17 cellular contexts compared by ENCODE assay signal in genomic region chr6:14274552-14275492, GRCh38.
DNase-seq lines count a peak whose midpoint lies in the region; ATAC-seq and TF ChIP-seq lines count a peak whose summit lies in the region.
"Had no signal": no experiment of that assay in that cellular context is flagged by ENCODE, and none has a peak within 500 bp of the region (broad histone marks: within the 10 kb centered on the region; RNA-seq: fewer than 3 reads in every experiment).

No MANE protein-coding gene starts in this region.

- H3K36me3 Mint-ChIP-seq in activated T-cell treated with anti-CD3 and anti-CD28 coated beads, Interleukin-2, amount 50 U/mL, for 72 hours (ENCODE audit: insufficient read depth in 2 of 2) = peaks cover 0 to 9% of the 10 kb centered on the region in 2 donors
- peaks cover 13% of the 10 kb centered on the region for H3K36me3 Mint-ChIP-seq in activated T-helper 2 cell treated with anti-CD3 and anti-CD28 coated beads, Interferon-gamma antibody, Interleukin-2, Interleukin-4, amounts not matched to agents 10 μg/mL and 5 μg/mL and 100 μg/mL, durations not matched to agents 14 hours and 24 hours and 36 hours (ENCODE audit: low read depth)
- H3K36me3 Mint-ChIP-seq: natural killer cell treated with Interleukin-12 subunit alpha and Interleukin-12 subunit beta and Interleukin-15 and Interleukin-18, amount 100 ng/mL, for 72 hours had no signal

- H3K27ac Mint-ChIP-seq in activated T-cell treated with anti-CD3 and anti-CD28 coated beads, Interleukin-2, amount 50 U/mL, for 72 hours = no peak overlapping the region
- H3K27ac Mint-ChIP-seq in activated T-helper 2 cell treated with anti-CD3 and anti-CD28 coated beads, Interferon-gamma antibody, Interleukin-2, Interleukin-4, amounts not matched to agents 10 μg/mL and 5 μg/mL and 100 μg/mL, durations not matched to agents 14 hours and 24 hours and 36 hours = peak overlapping the region; percentile 25

- H3K9ac ChIP-seq in MM.1S (ENCODE audit: low read length) = no peak overlapping the region
- H3K9ac ChIP-seq: GM23248 had no signal

- no peaks in the 10 kb centered on the region for H3K9me3 ChIP-seq in lower lobe of right lung
- no peaks in the 10 kb centered on the region for H3K9me3 ChIP-seq in upper lobe of right lung
- no peaks in the 10 kb centered on the region for H3K9me3 ChIP-seq in MM.1S (replicated peaks; ENCODE audit: insufficient read depth, low read length)
- H3K9me3 ChIP-seq: thyroid gland had no signal

- H3K36me3 ChIP-seq in lower lobe of right lung = no peaks in the 10 kb centered on the region
- H3K36me3 ChIP-seq in upper lobe of right lung = no peaks in the 10 kb centered on the region
- H3K36me3 ChIP-seq in MM.1S (replicated peaks; ENCODE audit: insufficient read depth, low read length) = no peaks in the 10 kb centered on the region
- H3K36me3 ChIP-seq: ascending aorta, thyroid gland had no signal

- H3K9me3 Mint-ChIP-seq in activated T-cell treated with anti-CD3 and anti-CD28 coated beads, Interleukin-2, amount 50 U/mL, for 72 hours = peaks cover 2 to 3% of the 10 kb centered on the region in 2 donors
- H3K9me3 Mint-ChIP-seq in activated T-helper 2 cell treated with anti-CD3 and anti-CD28 coated beads, Interferon-gamma antibody, Interleukin-2, Interleukin-4, amounts not matched to agents 10 μg/mL and 5 μg/mL and 100 μg/mL, durations not matched to agents 14 hours and 24 hours and 36 hours = peaks cover 11% of the 10 kb centered on the region

- TF ChIP-seq CTCF in lower lobe of right lung (IDR thresholded peaks at IDR 0.05) = no peak
- TF ChIP-seq CTCF in upper lobe of right lung (IDR thresholded peaks at IDR 0.05) = no peak
- TF ChIP-seq CTCF in MM.1S (IDR thresholded peaks at IDR 0.05; ENCODE audit: low read length) = no peak

- no peaks in the 10 kb centered on the region for H3K27me3 Mint-ChIP-seq in activated T-cell treated with anti-CD3 and anti-CD28 coated beads, Interleukin-2, amount 50 U/mL, for 72 hours (ENCODE audit: low read depth)
- H3K27me3 Mint-ChIP-seq in activated T-helper 2 cell treated with anti-CD3 and anti-CD28 coated beads, Interferon-gamma antibody, Interleukin-2, Interleukin-4, amounts not matched to agents 10 μg/mL and 5 μg/mL and 100 μg/mL, durations not matched to agents 14 hours and 24 hours and 36 hours (ENCODE audit: low read depth) = no peaks in the 10 kb centered on the region

- peaks cover 10% of the 10 kb centered on the region; the same call in 1 of the 2 replicates for H3F3A ChIP-seq in MM.1S (ENCODE audit: insufficient read depth, low read length)

- peaks cover 65% of the 10 kb centered on the region for H3K4me1 Mint-ChIP-seq in activated T-cell treated with anti-CD3 and anti-CD28 coated beads, Interleukin-2, amount 50 U/mL, for 72 hours (ENCODE audit: low read depth)
- peaks cover 65% of the 10 kb centered on the region for H3K4me1 Mint-ChIP-seq in activated T-helper 2 cell treated with anti-CD3 and anti-CD28 coated beads, Interferon-gamma antibody, Interleukin-2, Interleukin-4, amounts not matched to agents 10 μg/mL and 5 μg/mL and 100 μg/mL, durations not matched to agents 14 hours and 24 hours and 36 hours (ENCODE audit: low read depth)

- H3K4me3 ChIP-seq in lower lobe of right lung = no peak overlapping the region
- no peak overlapping the region for H3K4me3 ChIP-seq in upper lobe of right lung
- H3K4me3 ChIP-seq in MM.1S (ENCODE audit: low read length) = no peak overlapping the region
- H3K4me3 ChIP-seq: ascending aorta, GM23248, thyroid gland had no signal

- H4K20me1 ChIP-seq in MM.1S (ENCODE audit: insufficient read depth, low read length) = no peaks in the 10 kb centered on the region

- intact Hi-C loops in activated T-helper 2 cell treated with anti-CD3 and anti-CD28 coated beads, Interferon-gamma antibody, Interleukin-2, Interleukin-4, amounts not matched to agents 10 μg/mL and 5 μg/mL and 100 μg/mL, durations not matched to agents 14 hours and 24 hours and 36 hours (cut with micrococcal nuclease) = loop anchor here (5.0 to 10.0 kb wide), 3 partner anchors 63 to 970 kb away; partner anchors contain the start of gene JARID2
- intact Hi-C loops in lower lobe of right lung (cut with DNase I) (no loop called here), upper lobe of right lung (cut with DNase I) (no loop called here)

- ATAC-seq in activated T-cell treated with anti-CD3 and anti-CD28 coated beads, Interleukin-2, amount 50 U/mL, for 72 hours (replicated peaks in 1 of 2) = no peak
- ATAC-seq in lower lobe of right lung (peak; percentile 7 to 44), upper lobe of right lung (peak; percentile 7), HG03039 (IDR thresholded peaks at IDR 0.05; ENCODE audit: unreplicated experiment) (no peak)
- ATAC-seq: natural killer cell treated with Interleukin-12 subunit alpha and Interleukin-12 subunit beta and Interleukin-15 and Interleukin-18, amount 100 ng/mL, for 72 hours had no signal

- no peak for DNase-seq in activated T-cell treated with anti-CD3 and anti-CD28 coated beads, Interleukin-2, amount 50 U/mL, for 72 hours
- no peak for DNase-seq in activated T-cell treated with anti-CD3 and anti-CD28 coated beads for 4 hours
- no peak for DNase-seq in activated T-helper 2 cell treated with anti-CD3 and anti-CD28 coated beads, Interferon-gamma antibody, Interleukin-2, Interleukin-4, amounts not matched to agents 10 μg/mL and 5 μg/mL and 100 μg/mL, durations not matched to agents 14 hours and 24 hours and 36 hours (ENCODE audit: low spot score)
- DNase-seq in lower lobe of right lung = peak; percentile 55
- peak; percentile 64 for DNase-seq in upper lobe of right lung
- DNase-seq in MM.1S = no peak
- DNase-seq in COR-L47 (lab: John Stamatoyannopoulos, UW) = no peak
- DNase-seq: DMS79; effector memory CD4-positive, alpha-beta T cell; kidney glomerular epithelial cell; NCI-H226; thyroid gland had no signal

- H3K4me1 ChIP-seq in lower lobe of right lung (peaks cover 31% of the 10 kb centered on the region), upper lobe of right lung (peaks cover 21% of the 10 kb centered on the region), MM.1S (ENCODE audit: low read length) (peaks cover 30% of the 10 kb centered on the region)

- no peak overlapping the region for H2AFZ ChIP-seq in MM.1S (ENCODE audit: low read length)
- H2AFZ ChIP-seq: GM23248 had no signal

- H3K27ac ChIP-seq in lower lobe of right lung (no peak overlapping the region), upper lobe of right lung (no peak overlapping the region), MM.1S (ENCODE audit: low read length) (no peak overlapping the region)
- H3K27ac ChIP-seq: ascending aorta, GM23248, HL-60, thyroid gland had no signal

- peak overlapping the region; percentile 13 to 35 for H3K4me3 Mint-ChIP-seq in activated T-cell treated with anti-CD3 and anti-CD28 coated beads, Interleukin-2, amount 50 U/mL, for 72 hours
- no peak overlapping the region for H3K4me3 Mint-ChIP-seq in activated T-helper 2 cell treated with anti-CD3 and anti-CD28 coated beads, Interferon-gamma antibody, Interleukin-2, Interleukin-4, amounts not matched to agents 10 μg/mL and 5 μg/mL and 100 μg/mL, durations not matched to agents 14 hours and 24 hours and 36 hours (ENCODE audit: low read depth)
- H3K4me3 Mint-ChIP-seq: natural killer cell treated with Interleukin-12 subunit alpha and Interleukin-12 subunit beta and Interleukin-15 and Interleukin-18, amount 100 ng/mL, for 72 hours had no signal

- H3K79me2 ChIP-seq in MM.1S (ENCODE audit: low read length) = no peaks in the 10 kb centered on the region

- no peak overlapping the region for H3K4me2 ChIP-seq in MM.1S (ENCODE audit: low read depth, low read length)

- H3K9me2 ChIP-seq in MM.1S (replicated peaks; ENCODE audit: insufficient read depth, low read length) = no peaks in the 10 kb centered on the region

- H3K27me3 ChIP-seq in lower lobe of right lung (ENCODE audit: low read depth) = no peaks in the 10 kb centered on the region
- no peaks in the 10 kb centered on the region for H3K27me3 ChIP-seq in upper lobe of right lung
- H3K27me3 ChIP-seq in MM.1S (replicated peaks; ENCODE audit: insufficient read depth, low read length) = no peaks in the 10 kb centered on the region
- H3K27me3 ChIP-seq: ascending aorta, thyroid gland had no signal

Comparison
In these comparisons a context has a peak if more than half of its experiments do, and no peak if none do; other contexts are left out.
1. ATAC-seq: peak in lower lobe of right lung (2 of 2) and upper lobe of right lung (single experiment); none in activated T-cell treated with anti-CD3 and anti-CD28 coated beads, Interleukin-2, amount 50 U/mL, for 72 hours (0 of 2) and HG03039 (single experiment).
2. DNase-seq: peak in lower lobe of right lung (single experiment) and upper lobe of right lung (single experiment); none in activated T-cell treated with anti-CD3 and anti-CD28 coated beads, Interleukin-2, amount 50 U/mL, for 72 hours (0 of 2), activated T-cell treated with anti-CD3 and anti-CD28 coated beads for 4 hours (single experiment), activated T-helper 2 cell treated with anti-CD3 and anti-CD28 coated beads, Interferon-gamma antibody, Interleukin-2, Interleukin-4, amounts not matched to agents 10 μg/mL and 5 μg/mL and 100 μg/mL, durations not matched to agents 14 hours and 24 hours and 36 hours (single experiment), MM.1S (single experiment) and COR-L47 (single experiment).